ENCODE assay signal across 9 cellular contexts in the genomic region with DNA sequence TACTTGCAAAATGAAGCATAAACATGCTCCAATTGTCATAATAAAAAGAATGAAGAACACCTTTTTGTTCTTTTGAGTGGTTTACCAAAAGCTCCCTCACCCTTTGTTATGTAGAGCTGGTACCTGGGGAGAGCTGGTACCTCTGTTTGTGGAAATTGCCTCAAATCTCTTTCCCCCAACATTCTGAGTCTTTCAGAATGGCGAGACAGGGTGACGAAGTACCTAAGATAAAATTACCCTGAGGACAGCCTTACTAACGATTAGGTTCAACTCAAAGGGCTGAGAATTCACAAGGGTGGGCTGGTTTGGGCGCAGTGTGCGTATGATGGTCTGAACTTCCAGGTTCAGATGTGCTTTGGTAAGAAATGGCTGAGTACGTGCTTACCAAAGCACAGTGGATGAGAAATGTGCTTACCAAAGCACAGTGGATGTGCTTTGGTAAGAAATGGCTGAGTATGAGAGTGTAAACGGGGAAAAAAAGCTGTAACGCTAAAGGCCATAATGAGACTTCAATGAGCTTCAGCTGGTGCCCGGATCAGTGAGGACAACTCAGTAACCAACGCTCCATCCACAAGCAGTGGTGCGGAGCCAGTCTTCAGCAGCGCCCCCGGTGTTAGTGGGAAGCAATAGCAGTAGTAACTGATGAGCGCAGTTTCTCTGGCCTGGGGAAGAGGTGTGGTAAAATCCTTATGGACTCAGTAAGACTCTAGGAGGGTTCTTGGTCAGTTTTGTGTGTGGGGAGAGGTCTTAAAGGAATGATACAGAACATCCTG.
DNase-seq lines count a peak whose midpoint lies in the region; ATAC-seq and TF ChIP-seq lines count a peak whose summit lies in the region.
"Had no signal": no experiment of that assay in that cellular context is flagged by ENCODE, and none has a peak within 500 bp of the region (broad histone marks: within the 10 kb centered on the region; RNA-seq: fewer than 3 reads in every experiment).

No MANE protein-coding gene starts in this region.

- H3K4me3 ChIP-seq in GM12864 (ENCODE audit: low read depth, low read length): no peak overlapping the region
- H3K4me3 ChIP-seq in H7 (ENCODE audit: insufficient read depth, low read depth, low read length): no peak overlapping the region
- H3K4me3 ChIP-seq in SU-DHL-6 (ENCODE audit: insufficient read depth, low read length, poor library complexity, severe bottlenecking): no peak overlapping the region
- no peak overlapping the region for H3K4me3 ChIP-seq in mucosa of descending colon
- H3K4me3 ChIP-seq in ascending aorta: no peak overlapping the region
- H3K4me3 ChIP-seq: vagina had no signal

- H3K27ac ChIP-seq in SU-DHL-6 (ENCODE audit: low read depth, low read length): no peak overlapping the region
- no peak overlapping the region for H3K27ac ChIP-seq in ascending aorta
- H3K27ac ChIP-seq: vagina had no signal

- H3K4me1 ChIP-seq in mucosa of descending colon (ENCODE audit: low read depth) (no peaks in the 10 kb centered on the region), ascending aorta (no peaks in the 10 kb centered on the region)
- H3K4me1 ChIP-seq: vagina had no signal

- intact Hi-C loops in mucosa of descending colon (cut with DNase I, micrococcal nuclease): no loop called here
- intact Hi-C loops in ascending aorta (cut with DNase I): no loop called here

- peaks cover 6% of the 10 kb centered on the region; the same call in 1 of the 2 replicates for H3K27me3 ChIP-seq in H7 (ENCODE audit: control insufficient read depth, insufficient read depth, low read length)
- no peaks in the 10 kb centered on the region for H3K27me3 ChIP-seq in SU-DHL-6 (ENCODE audit: low read length)
- no peaks in the 10 kb centered on the region for H3K27me3 ChIP-seq in ascending aorta
- H3K27me3 ChIP-seq: vagina had no signal

- no peak overlapping the region for H3K9ac ChIP-seq in SU-DHL-6 (ENCODE audit: low read length)

- no peak overlapping the region for H3K4me2 ChIP-seq in SU-DHL-6 (ENCODE audit: low read depth, low read length, poor library complexity, severe bottlenecking)

- TF ChIP-seq CTCF in GM12864 (IDR thresholded peaks at IDR 0.05; ENCODE audit: low read depth, low read length, missing control alignments) (peak; percentile 69), SU-DHL-6 (IDR thresholded peaks at IDR 0.05; ENCODE audit: insufficient read depth, low read length, poor library complexity, severe bottlenecking) (peak; percentile 21), mucosa of descending colon (IDR thresholded peaks at IDR 0.05) (no peak), ascending aorta (IDR thresholded peaks at IDR 0.05) (no peak)

- H3K36me3 ChIP-seq in H7 (replicated peaks; ENCODE audit: control insufficient read depth, insufficient read depth, low read length) (no peaks in the 10 kb centered on the region), SU-DHL-6 (ENCODE audit: low read length) (no peaks in the 10 kb centered on the region), mucosa of descending colon (ENCODE audit: low read depth) (no peaks in the 10 kb centered on the region), ascending aorta (no peaks in the 10 kb centered on the region)
- H3K36me3 ChIP-seq: vagina had no signal

- ATAC-seq in mucosa of descending colon: peak; percentile 24
- no peak for ATAC-seq in HG03378 (IDR thresholded peaks at IDR 0.05; ENCODE audit: unreplicated experiment)

- H4K20me1 ChIP-seq in SU-DHL-6 (ENCODE audit: low read depth, low read length): no peaks in the 10 kb centered on the region

- H3F3A ChIP-seq in SU-DHL-6 (ENCODE audit: insufficient read depth): no peaks in the 10 kb centered on the region

- DNase-seq in GM12864 (ENCODE audit: low read depth) (no peak), H7 (peak; percentile 78), mucosa of descending colon (no peak), ascending aorta (ENCODE audit: low spot score in 2 of 2) (no peak), T1000 (lab: John Stamatoyannopoulos, UW) (no peak)
- DNase-seq: NCI-H2081 had no signal

- H3K9me2 ChIP-seq in SU-DHL-6 (replicated peaks; ENCODE audit: insufficient read depth, low read length): no peaks in the 10 kb centered on the region

- H3K79me2 ChIP-seq in SU-DHL-6 (ENCODE audit: insufficient read depth, low read length): no peaks in the 10 kb centered on the region

- H2AFZ ChIP-seq in SU-DHL-6 (ENCODE audit: low read depth, low read length, severe bottlenecking): no peak overlapping the region

- H3K9me3 ChIP-seq in SU-DHL-6 (ENCODE audit: insufficient read depth, low read length): no peaks in the 10 kb centered on the region
- H3K9me3 ChIP-seq in mucosa of descending colon: no peaks in the 10 kb centered on the region
- no peaks in the 10 kb centered on the region for H3K9me3 ChIP-seq in ascending aorta
- H3K9me3 ChIP-seq: vagina had no signal

Comparison
In these comparisons a context has a peak if more than half of its experiments do, and no peak if none do; other contexts are left out.
1. CTCF ChIP-seq: peak in GM12864 (single experiment) and SU-DHL-6 (single experiment); none in mucosa of descending colon (single experiment) and ascending aorta (0 of 3).